Comparison of ENCODE assay signal across 19 cellular contexts in genomic region chrX:31258163-31258562, GRCh38.
A peak's percentile ranks its signal among the peaks of the same experiment; 100 is the strongest.
DNase-seq lines count a peak whose midpoint lies in the region; ATAC-seq and TF ChIP-seq lines count a peak whose summit lies in the region.
"Had no signal": no experiment of that assay in that cellular context is flagged by ENCODE, and none has a peak within 500 bp of the region (broad histone marks: within the 10 kb centered on the region; RNA-seq: fewer than 3 reads in every experiment).

No MANE protein-coding gene starts in this region.

- no TSS peak for BruUV-seq in MCF 10A (replicated peaks; lab: Mats Ljungman, UMichigan)

- H3K27me3 ChIP-seq in breast epithelium = peaks cover 0 to 5% of the 10 kb centered on the region in 2 donors
- H3K27me3 ChIP-seq in RWPE2 (ENCODE audit: insufficient read depth, poor library complexity, severe bottlenecking) = no peaks in the 10 kb centered on the region
- no peaks in the 10 kb centered on the region for H3K27me3 ChIP-seq in foreskin keratinocyte
- H3K27me3 ChIP-seq: MG63 had no signal

- peaks cover 21% of the 10 kb centered on the region for H3K36me3 Mint-ChIP-seq in MCF 10A (ENCODE audit: insufficient read depth, unreplicated experiment)
- H3K36me3 Mint-ChIP-seq: CD8-positive, alpha-beta T cell; IgD-negative memory B cell had no signal

- POLR2A ChIA-PET in MCF 10A (lab: Yijun Ruan, JAX) = interaction anchor here (0.6 to 3.8 kb wide), 2 partner anchors 35 to 88 kb away, joined by 3 to 25 read pairs; no protein-coding TSS in a partner anchor

- peaks cover 9% of the 10 kb centered on the region for H3K27me3 Mint-ChIP-seq in MCF 10A (ENCODE audit: insufficient read depth, unreplicated experiment)
- H3K27me3 Mint-ChIP-seq: IgD-negative memory B cell had no signal

- no peak overlapping the region for H3K4me3 Mint-ChIP-seq in MCF 10A (ENCODE audit: unreplicated experiment)
- H3K4me3 Mint-ChIP-seq: CD8-positive, alpha-beta T cell; IgD-negative memory B cell had no signal

- no peak overlapping the region for H3K27ac Mint-ChIP-seq in MCF 10A (ENCODE audit: low read depth, unreplicated experiment)
- H3K27ac Mint-ChIP-seq: CD8-positive, alpha-beta T cell; IgD-negative memory B cell had no signal

- H3K4me1 ChIP-seq in breast epithelium (no peaks in the 10 kb centered on the region), RWPE2 (ENCODE audit: insufficient read depth, poor library complexity, severe bottlenecking) (peaks cover 5% of the 10 kb centered on the region), foreskin keratinocyte (no peaks in the 10 kb centered on the region)

- TF ChIP-seq CTCF in MCF 10A (IDR thresholded peaks at IDR 0.05; ENCODE audit: unreplicated experiment) (no peak), breast epithelium (IDR thresholded peaks at IDR 0.05) (no peak), RWPE2 (IDR thresholded peaks at IDR 0.05; ENCODE audit: poor library complexity, severe bottlenecking) (no peak), foreskin keratinocyte (conservative IDR thresholded peaks at IDR 0.05) (no peak)

- no peak overlapping the region for H3K4me3 ChIP-seq in breast epithelium
- no peak overlapping the region for H3K4me3 ChIP-seq in RWPE2 (ENCODE audit: severe bottlenecking)
- H3K4me3 ChIP-seq: BLaER1 treated with 17β-estradiol and CSF1 and Interleukin-3, amounts not matched to agents 10 nM and 100 nM; MG63; SK-N-MC had no signal

- DNase-seq in MCF 10A (ENCODE audit: unreplicated experiment) (peak; percentile 55), breast epithelium (ENCODE audit: low spot score in 2 of 2) (no peak), RWPE2 (ENCODE audit: low spot score) (no peak), foreskin keratinocyte (peak in 1 of 2 donors; percentile 22), NCI-H2029 (lab: John Stamatoyannopoulos, UW) (no peak), head of caudate nucleus (no peak), Right ventricle myocardium superior (no peak)
- DNase-seq in activated CD8-positive, alpha-beta memory T cell treated with anti-CD3 and anti-CD28 coated beads for 24 hours = no peak
- DNase-seq: 8988T; CD8-positive, alpha-beta T cell; MG63; NCI-H1417; NCI-H1694 treated with DMSO at 0.1 percent for 48 hours; NCI-H446; NCI-H526; SHP77 treated with DMSO at 0.1 percent for 48 hours had no signal

- no peak overlapping the region for H3K27ac ChIP-seq in breast epithelium
- no peak overlapping the region for H3K27ac ChIP-seq in RWPE2 (ENCODE audit: poor library complexity, severe bottlenecking)
- no peak overlapping the region for H3K27ac ChIP-seq in foreskin keratinocyte
- H3K27ac ChIP-seq: BLaER1 treated with 17β-estradiol and CSF1 and Interleukin-3, amounts not matched to agents 10 nM and 100 nM; SK-N-MC had no signal

- TF ChIP-seq POLR2A in breast epithelium (IDR thresholded peaks at IDR 0.05) = no peak

- peak; percentile 49 for ATAC-seq in RWPE2 (ENCODE audit: low read depth)
- ATAC-seq in foreskin keratinocyte = peak; percentile 36
- no peak for ATAC-seq in Right ventricle myocardium superior (ENCODE audit: poor library complexity)
- ATAC-seq: CD8-positive, alpha-beta T cell had no signal

- CTCF ChIA-PET in MCF 10A (lab: Yijun Ruan, JAX) = interaction anchor here (0.5 to 2.3 kb wide), 4 partner anchors 13 to 49 kb away, joined by 3 to 12 read pairs (median 3); no protein-coding TSS in a partner anchor

- no peaks in the 10 kb centered on the region for H3K9me3 Mint-ChIP-seq in MCF 10A (ENCODE audit: unreplicated experiment)
- H3K9me3 Mint-ChIP-seq: CD8-positive, alpha-beta T cell; IgD-negative memory B cell had no signal

- intact Hi-C loops in MCF 10A (cut with micrococcal nuclease) = no loop called here
- intact Hi-C loops in breast epithelium (cut with DNase I; ENCODE audit: low total_unique reads) = no loop called here
- intact Hi-C loops in head of caudate nucleus (cut with DNase I) = no loop called here
- intact Hi-C loops in Right ventricle myocardium superior (cut with DNase I) = no loop called here

- H3K9me3 ChIP-seq in breast epithelium (no peaks in the 10 kb centered on the region), RWPE2 (ENCODE audit: severe bottlenecking) (no peaks in the 10 kb centered on the region)
- H3K9me3 ChIP-seq: BLaER1 treated with 17β-estradiol and CSF1 and Interleukin-3, amounts not matched to agents 10 nM and 100 nM; MG63 had no signal

- peaks cover 5% of the 10 kb centered on the region for H3K4me1 Mint-ChIP-seq in MCF 10A (ENCODE audit: insufficient read depth, unreplicated experiment)
- H3K4me1 Mint-ChIP-seq: IgD-negative memory B cell had no signal

- H3K36me3 ChIP-seq in breast epithelium = no peaks in the 10 kb centered on the region
- H3K36me3 ChIP-seq in RWPE2 (ENCODE audit: low read depth) = no peaks in the 10 kb centered on the region; the same call in 1 of the 2 replicates
- H3K36me3 ChIP-seq: MG63 had no signal
